3 cellular contexts compared by ENCODE assay signal in genomic region chr9:131784882-131785281, GRCh38.
"Had no signal": no experiment of that assay in that cellular context is flagged by ENCODE, and none has a peak within 500 bp of the region (broad histone marks: within the 10 kb centered on the region; RNA-seq: fewer than 3 reads in every experiment).

No MANE protein-coding gene starts in this region.

- H3K4me3 ChIP-seq: GM12878 had no signal

- DNase-seq: GDM1, GF-D8 had no signal
